ENCODE assay signal across 8 cellular contexts in genomic region chr6:3742426-3743344, GRCh38. TPM values are rescaled to one million over a fixed set of nuclear protein-coding genes. Genes with fewer than 3 reads are reported as not detected.
A peak's percentile ranks its signal among the peaks of the same experiment; 100 is the strongest.
DNase-seq lines count a peak whose midpoint lies in the region; ATAC-seq and TF ChIP-seq lines count a peak whose summit lies in the region.

No MANE protein-coding gene starts in this region.

- peak overlapping the region; percentile 76 for H3K4me3 Mint-ChIP-seq in activated naive CD4-positive, alpha-beta T cell treated with anti-CD3 and anti-CD28 coated beads, Interleukin-2, amount 50 U/mL, for 24 hours

- peak; percentile 64 for ATAC-seq in GM21723 (IDR thresholded peaks at IDR 0.05; ENCODE audit: unreplicated experiment)
- peak; percentile 72 for ATAC-seq in Right ventricle myocardium inferior
- peak; percentile 84 to 86 for ATAC-seq in upper lobe of left lung (ENCODE audit: low FRiP score in 2 of 2)

- TF ChIP-seq POLR2A in upper lobe of left lung (IDR thresholded peaks at IDR 0.05), result no peak

- H3K4me3 ChIP-seq in MG63 (no peak overlapping the region), upper lobe of left lung (peak overlapping the region in 2 of 4 donors; percentile 9 to 21)

- TF ChIP-seq EP300 in upper lobe of left lung (IDR thresholded peaks at IDR 0.05), result peak in 1 of 4 donors; percentile 10

- H3K4me1 ChIP-seq in upper lobe of left lung, result peaks cover 48 to 81% (median 69%) of the 10 kb centered on the region in 4 donors

- WGBS in upper lobe of left lung, 2 donors, result 14 to 23% methylated on average over 34 to 37 of the region's 37 CpGs

- H3K9me3 ChIP-seq in MG63 (no peaks in the 10 kb centered on the region), upper lobe of left lung (no peaks in the 10 kb centered on the region)

- H3K27ac ChIP-seq in upper lobe of left lung, result peak overlapping the region; percentile 50 to 82 (median 61)

- intact Hi-C loops in Right ventricle myocardium inferior (cut with DNase I), result loop anchor here (1.0 to 2.0 kb wide), 5 partner anchors 84 to 248 kb away; partner anchors contain the start of gene FAM50B
- intact Hi-C loops in posterior vena cava (cut with DNase I), result loop anchor here in 1 of 2 donors (5.0 kb wide), 2 partner anchors 145 to 250 kb away; no protein-coding TSS in a partner anchor

- H3K9me3 Mint-ChIP-seq in activated naive CD4-positive, alpha-beta T cell treated with anti-CD3 and anti-CD28 coated beads, Interleukin-2, amount 50 U/mL, for 24 hours, result no peaks in the 10 kb centered on the region

- DNase-seq in DMS53 treated with DMSO at 0.1 percent for 48 hours (lab: John Stamatoyannopoulos, UW; ENCODE audit: unreplicated experiment), result peak; percentile 82
- DNase-seq in MG63, result peak; percentile 52
- peak; percentile 84 for DNase-seq in SKM-1 treated with dmso at 0.1 percent for 144 hours (lab: John Stamatoyannopoulos, UW; ENCODE audit: unreplicated experiment)
- peak; percentile 94 for DNase-seq in Right ventricle myocardium inferior (ENCODE audit: missing footprints)
- DNase-seq in posterior vena cava (ENCODE audit: low spot score), result peak; percentile 96
- DNase-seq in upper lobe of left lung, result peak; percentile 92 to 96

- peaks cover 50% of the 10 kb centered on the region for H3K36me3 ChIP-seq in MG63
- H3K36me3 ChIP-seq in upper lobe of left lung, result peaks cover 0 to 20% (median 9%) of the 10 kb centered on the region in 4 donors

- H3K27me3 ChIP-seq in MG63, result no peaks in the 10 kb centered on the region
- no peaks in the 10 kb centered on the region for H3K27me3 ChIP-seq in upper lobe of left lung

- no peak overlapping the region for H3K27ac Mint-ChIP-seq in activated naive CD4-positive, alpha-beta T cell treated with anti-CD3 and anti-CD28 coated beads, Interleukin-2, amount 50 U/mL, for 24 hours

- peak; percentile 82 to 96 (median 92) for TF ChIP-seq CTCF in upper lobe of left lung (IDR thresholded peaks at IDR 0.05)

- peaks cover 12% of the 10 kb centered on the region for H3K4me1 Mint-ChIP-seq in activated naive CD4-positive, alpha-beta T cell treated with anti-CD3 and anti-CD28 coated beads, Interleukin-2, amount 50 U/mL, for 24 hours

- H3K36me3 Mint-ChIP-seq in activated naive CD4-positive, alpha-beta T cell treated with anti-CD3 and anti-CD28 coated beads, Interleukin-2, amount 50 U/mL, for 24 hours, result no peaks in the 10 kb centered on the region

- H3K27me3 Mint-ChIP-seq in activated naive CD4-positive, alpha-beta T cell treated with anti-CD3 and anti-CD28 coated beads, Interleukin-2, amount 50 U/mL, for 24 hours, result peaks cover 4% of the 10 kb centered on the region

RNA-seq across cellular contexts. Expression of gene PXDC1, which starts 8.8 kb away (rescaled TPM):
- total RNA-seq in MG63 (2014; rRNA removed; shearing (Covaris generic); ENCODE audit: low replicate concordance), result 67.9 and 71.9 TPM in 2 replicates
- total RNA-seq in Right ventricle myocardium inferior, result 29.7 TPM
- total RNA-seq in posterior vena cava, result 100 to 1,000 TPM in 1 of 2 donors, 10 to 100 TPM in 1; 99.5 to 103 TPM
- total RNA-seq in upper lobe of left lung, result 100 to 1,000 TPM in 3 of 6 donors, 10 to 100 TPM in 3; 51.6 to 118 (median 95.3) TPM
